27 cellular contexts compared by ENCODE assay signal in genomic region chr3:16818945-16819344, GRCh38.
"Had no signal": no experiment of that assay in that cellular context is flagged by ENCODE, and none has a peak within 500 bp of the region (broad histone marks: within the 10 kb centered on the region; RNA-seq: fewer than 3 reads in every experiment).

No MANE protein-coding gene starts in this region.

- H2AFZ ChIP-seq: neural progenitor cell had no signal

- H3K4me1 ChIP-seq: left lung, neural progenitor cell, right atrium auricular region, right lobe of liver, tibial nerve, uterus had no signal

- H3K36me3 ChIP-seq: left lung, neural progenitor cell, neutrophil, ovary, right atrium auricular region, right lobe of liver, tibial nerve, uterus had no signal

- H3K4me2 ChIP-seq: neural progenitor cell, smooth muscle cell had no signal

- DNase-seq: hypothalamus; kidney; left colon; left lung; mesendoderm; naive B cell; natural killer cell; nephron progenitor cell; occipital lobe; ovary; right lobe of liver; stimulated activated CD4-positive, alpha-beta T cell treated with anti-CD3 and anti-CD28 coated beads, Interleukin-1b, Interleukin-23, amount 100 ng/mL, for 48 hours; stimulated activated CD4-positive, alpha-beta T cell treated with anti-CD3 and anti-CD28 coated beads, Interleukin-2, amount 100 ng/mL, for 48 hours; stimulated activated CD4-positive, alpha-beta T cell treated with anti-CD3 and anti-CD28 coated beads, Interleukin-4, amount 100 ng/mL, for 4 hours; stimulated activated CD8-positive, alpha-beta memory T cell treated with anti-CD3 and anti-CD28 coated beads, Interleukin-4, amount 100 ng/mL, for 48 hours; stimulated activated naive CD4-positive, alpha-beta T cell treated with Interleukin-2 at 50 U/mL for 16 hours; stimulated activated naive CD8-positive, alpha-beta T cell treated with anti-CD3 and anti-CD28 coated beads, Interleukin-15, amount 100 ng/mL, for 72 hours; substantia nigra; uterus had no signal

- H3K27ac ChIP-seq: left lung, neural progenitor cell, neutrophil, ovary, right atrium auricular region, right lobe of liver, tibial nerve, uterus had no signal

- H3K9me3 ChIP-seq: left lung, neutrophil, ovary, right atrium auricular region, right lobe of liver, uterus had no signal

- FAIRE-seq: islet of Langerhans, kidney had no signal

- H3K4me3 ChIP-seq: left lung, lung, neural progenitor cell, ovary, right atrium auricular region, right lobe of liver, smooth muscle cell, tibial nerve, uterus had no signal

- H3K27me3 ChIP-seq: left lung, neural progenitor cell, neutrophil, ovary, right atrium auricular region, right lobe of liver, tibial nerve, uterus had no signal

- ATAC-seq: left colon; left lung; right lobe of liver; stimulated activated memory B cell treated with anti-CD40 and anti-IgM and Interleukin-4, amounts not matched to agents 10 μg/mL and 1 μg/mL and 100 μg/mL, for 72 hours; stimulated activated naive CD8-positive, alpha-beta T cell treated with anti-CD3 and anti-CD28 coated beads, Interleukin-15, amount 100 ng/mL, for 72 hours had no signal

- H3K9ac ChIP-seq: neural progenitor cell had no signal
